ENCODE assay signal across 15 cellular contexts in the genomic region with DNA sequence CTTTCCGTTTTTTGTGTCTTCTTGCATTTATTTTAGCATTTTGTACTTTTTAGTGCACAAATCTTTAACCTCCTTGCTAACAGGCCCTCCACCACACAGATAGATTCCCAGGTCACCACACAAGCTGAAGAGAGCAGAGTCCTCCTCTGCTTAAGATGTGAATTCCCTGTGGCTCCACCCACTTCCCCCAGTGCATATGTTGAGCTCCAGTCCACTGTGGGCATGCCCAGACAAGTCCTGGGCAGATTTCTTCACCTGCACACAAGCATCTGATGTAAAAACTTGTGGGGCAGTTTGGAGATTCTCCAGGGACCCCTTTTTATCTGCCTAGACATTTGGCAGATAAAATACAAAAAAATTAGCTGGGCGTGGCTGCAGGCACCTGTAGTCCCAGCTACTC. TPM values are rescaled to one million over a fixed set of nuclear protein-coding genes. Genes with fewer than 3 reads are reported as not detected.
DNase-seq lines count a peak whose midpoint lies in the region; ATAC-seq and TF ChIP-seq lines count a peak whose summit lies in the region.
"Had no signal": no experiment of that assay in that cellular context is flagged by ENCODE, and none has a peak within 500 bp of the region (broad histone marks: within the 10 kb centered on the region; RNA-seq: fewer than 3 reads in every experiment).

No MANE protein-coding gene starts in this region.

- H3F3A ChIP-seq in PC-3 (ENCODE audit: low read length, unreplicated experiment), result no peaks in the 10 kb centered on the region

- H3K79me2 ChIP-seq in PC-3 (ENCODE audit: low read length), result no peaks in the 10 kb centered on the region

- peaks cover 5% of the 10 kb centered on the region for H3K4me1 Mint-ChIP-seq in activated naive CD4-positive, alpha-beta T cell treated with anti-CD3 and anti-CD28 coated beads, Interleukin-2, amount 10 ng/mL, durations not matched to agents 7 days and 5 days

- H3K9me3 Mint-ChIP-seq in activated naive CD4-positive, alpha-beta T cell treated with anti-CD3 and anti-CD28 coated beads, Interleukin-2, amount 10 ng/mL, durations not matched to agents 7 days and 5 days, result no peaks in the 10 kb centered on the region

- no peaks in the 10 kb centered on the region for H3K36me3 Mint-ChIP-seq in activated naive CD4-positive, alpha-beta T cell treated with anti-CD3 and anti-CD28 coated beads, Interleukin-2, amount 10 ng/mL, durations not matched to agents 7 days and 5 days

- peaks cover 14% of the 10 kb centered on the region for H3K27me3 Mint-ChIP-seq in activated naive CD4-positive, alpha-beta T cell treated with anti-CD3 and anti-CD28 coated beads, Interleukin-2, amount 10 ng/mL, durations not matched to agents 7 days and 5 days

- no peak overlapping the region for H2AFZ ChIP-seq in PC-3 (ENCODE audit: low read length)

- H3K9ac ChIP-seq in PC-3 (ENCODE audit: low read length), result no peak overlapping the region

- H3K27ac ChIP-seq in upper lobe of left lung (no peak overlapping the region), PC-3 (ENCODE audit: low read length) (no peak overlapping the region)
- H3K27ac ChIP-seq: esophagus squamous epithelium, thoracic aorta had no signal

- POLR2A ChIA-PET in PC-3 (lab: Charles Lee; ENCODE audit: unreplicated experiment), result no interaction called here

- CTCF ChIA-PET in activated naive CD4-positive, alpha-beta T cell treated with anti-CD3 and anti-CD28 coated beads, Interleukin-2, amount 10 ng/mL, durations not matched to agents 7 days and 5 days (lab: Charles Lee), result no interaction called here
- CTCF ChIA-PET in PC-3 (lab: Charles Lee), result no interaction called here

- H3K4me3 Mint-ChIP-seq in activated naive CD4-positive, alpha-beta T cell treated with anti-CD3 and anti-CD28 coated beads, Interleukin-2, amount 10 ng/mL, durations not matched to agents 7 days and 5 days, result no peak overlapping the region

- 65 to 72% methylated on average over 2 of the region's 2 CpGs for WGBS in upper lobe of left lung, 2 donors

- H3K36me3 ChIP-seq in upper lobe of left lung, result no peaks in the 10 kb centered on the region
- H3K36me3 ChIP-seq in PC-3 (ENCODE audit: low read depth, low read length), result no peaks in the 10 kb centered on the region
- H3K36me3 ChIP-seq: esophagus squamous epithelium, thoracic aorta had no signal

- no peak overlapping the region for H3K4me3 ChIP-seq in upper lobe of left lung
- no peak overlapping the region for H3K4me3 ChIP-seq in PC-3 (ENCODE audit: low read length)
- H3K4me3 ChIP-seq: esophagus squamous epithelium, thoracic aorta had no signal

- intact Hi-C loops in PC-3 (cut with micrococcal nuclease), result no loop called here

- TF ChIP-seq POLR2A in upper lobe of left lung (IDR thresholded peaks at IDR 0.05), result no peak

- peak; percentile 26 for DNase-seq in activated naive CD4-positive, alpha-beta T cell treated with anti-CD3 and anti-CD28 coated beads, Interleukin-2, amount 10 ng/mL, durations not matched to agents 7 days and 5 days
- no peak for DNase-seq in activated naive CD4-positive, alpha-beta T cell (lab: John Stamatoyannopoulos, UW)
- DNase-seq in NCI-H460 (ENCODE audit: extremely low read depth, low read depth) (peak; percentile 9), non-pigmented ciliary epithelial cell (ENCODE audit: low read depth) (peak; percentile 2), upper lobe of left lung (no peak), PC-3 (no peak)
- DNase-seq in activated CD8-positive, alpha-beta memory T cell treated with anti-CD3 and anti-CD28 coated beads, Interleukin-2, amount 50 U/mL, for 48 hours, result no peak
- DNase-seq: AML-193, esophagus squamous epithelium, IMR-90, NCI-H2107 had no signal

- peak; percentile 63 for ATAC-seq in GM21526 (IDR thresholded peaks at IDR 0.05; ENCODE audit: low FRiP score, unreplicated experiment)
- no peak for ATAC-seq in upper lobe of left lung (ENCODE audit: low FRiP score in 2 of 2)
- ATAC-seq in PC-3, result no peak
- ATAC-seq: Panc1 had no signal

- H3K4me1 ChIP-seq in upper lobe of left lung (no peaks in the 10 kb centered on the region), PC-3 (ENCODE audit: insufficient read depth, low read length) (no peaks in the 10 kb centered on the region)
- H3K4me1 ChIP-seq: esophagus squamous epithelium had no signal

- H3K9me3 ChIP-seq in upper lobe of left lung (no peaks in the 10 kb centered on the region), PC-3 (ENCODE audit: low read length) (no peaks in the 10 kb centered on the region)
- H3K9me3 ChIP-seq: esophagus squamous epithelium, thoracic aorta had no signal

- H3K27ac Mint-ChIP-seq in activated naive CD4-positive, alpha-beta T cell treated with anti-CD3 and anti-CD28 coated beads, Interleukin-2, amount 10 ng/mL, durations not matched to agents 7 days and 5 days, result peak overlapping the region; percentile 77

- no peak overlapping the region for H3K4me2 ChIP-seq in PC-3 (ENCODE audit: low read length)

- BruUV-seq in PC-3 (replicated peaks; lab: Mats Ljungman, UMichigan), result no TSS peak

- H4K20me1 ChIP-seq in PC-3 (ENCODE audit: low read length), result no peaks in the 10 kb centered on the region

- TF ChIP-seq EP300 in upper lobe of left lung (IDR thresholded peaks at IDR 0.05), result no peak

- H3K27me3 ChIP-seq in upper lobe of left lung (no peaks in the 10 kb centered on the region), PC-3 (ENCODE audit: low read length) (no peaks in the 10 kb centered on the region)
- H3K27me3 ChIP-seq: esophagus squamous epithelium had no signal

- no peaks in the 10 kb centered on the region for H3K9me2 ChIP-seq in PC-3 (replicated peaks; ENCODE audit: low read length)

- no peak for TF ChIP-seq CTCF in upper lobe of left lung (IDR thresholded peaks at IDR 0.05)
- no peak for TF ChIP-seq CTCF in PC-3 (conservative IDR thresholded peaks at IDR 0.05; ENCODE audit: low read depth, low read length)

RNA-seq across cellular contexts. Expression of gene PASD1, which starts 19.8 kb away (rescaled TPM):
- total RNA-seq in NCI-H460 (2014; rRNA removed; shearing (Covaris generic)), result not detected in 2 replicates
- polyA plus RNA-seq in NCI-H460 (2014; cell fraction: nucleus; rRNA removed), result not detected in 2 replicates
- not detected for total RNA-seq in upper lobe of left lung
- not detected in 2 replicates for total RNA-seq in PC-3 (2014; rRNA removed)
- total RNA-seq: cardiac septum, esophagus squamous epithelium, IMR-90, thoracic aorta had no signal
- polyA plus RNA-seq: IMR-90 had no signal

Comparison
In these comparisons a context has a peak if more than half of its experiments do, and no peak if none do; other contexts are left out.
1. DNase-seq: peak in activated naive CD4-positive, alpha-beta T cell treated with anti-CD3 and anti-CD28 coated beads, Interleukin-2, amount 10 ng/mL, durations not matched to agents 7 days and 5 days (single experiment), NCI-H460 (single experiment) and non-pigmented ciliary epithelial cell (single experiment); none in activated naive CD4-positive, alpha-beta T cell (0 of 4), upper lobe of left lung (0 of 2), activated CD8-positive, alpha-beta memory T cell treated with anti-CD3 and anti-CD28 coated beads, Interleukin-2, amount 50 U/mL, for 48 hours (single experiment) and PC-3 (single experiment).